ENCODE assay signal across 1 cellular context in the genomic region with DNA sequence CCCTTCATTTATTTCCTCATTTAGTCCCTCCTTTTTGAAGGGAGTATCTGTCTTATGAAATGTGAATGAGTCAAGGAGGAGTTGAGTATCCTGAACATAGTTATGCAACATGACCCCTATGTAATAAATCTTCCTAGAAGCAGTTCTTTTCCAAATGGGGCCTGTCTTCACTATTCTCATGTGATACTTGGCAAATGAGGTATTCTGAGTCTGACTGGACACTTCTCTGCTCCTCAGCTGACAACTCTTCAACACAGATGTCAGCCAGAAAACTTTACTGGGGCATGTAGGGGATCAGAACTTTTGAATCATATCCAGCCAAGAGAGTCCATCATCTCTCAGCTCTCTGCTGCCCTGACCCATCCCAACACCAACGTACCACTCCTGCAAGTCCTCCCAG.
TF ChIP-seq lines count a peak whose summit lies in the region.

No MANE protein-coding gene starts in this region.

TF ChIP-seq in GM23338, 12 proteins besides CTCF, POLR2A, EP300 and RAD21 (continued from another document):
- TF ChIP-seq ETS1 (IDR thresholded peaks at IDR 0.05) (no peak), JUNB (IDR thresholded peaks at IDR 0.05; ENCODE audit: unreplicated experiment) (no peak), ZNF114 (CRISPR knock-in tag; IDR thresholded peaks at IDR 0.05) (no peak)
